ENCODE assay signal across 1 cellular context in genomic region chr19:56142087-56142787, GRCh38.
A peak's percentile ranks its signal among the peaks of the same experiment; 100 is the strongest.
TF ChIP-seq lines count a peak whose summit lies in the region.

No MANE protein-coding gene starts in this region.

TF ChIP-seq in HepG2, 621 proteins besides CTCF, POLR2A, EP300 and RAD21 (continues in another document):
- TF ChIP-seq PITX1 (CRISPR knock-in tag; IDR thresholded peaks at IDR 0.05) (peak; percentile 59; the same call in 1 of the 2 replicates), ZNF772 (CRISPR knock-in tag; IDR thresholded peaks at IDR 0.05) (peak; percentile 59; the same call in 1 of the 2 replicates), BRF2 (CRISPR knock-in tag; IDR thresholded peaks at IDR 0.05) (no peak), TCF7L2 (IDR thresholded peaks at IDR 0.05; ENCODE audit: low read depth, low read length) (no peak), DMAP1 (CRISPR knock-in tag; IDR thresholded peaks at IDR 0.05) (peak; percentile 70; the same call in 1 of the 2 replicates), ZNF891 (CRISPR knock-in tag; IDR thresholded peaks at IDR 0.05) (no peak), FOSL2 (CRISPR knock-in tag; IDR thresholded peaks at IDR 0.05) (peak; percentile 65; the same call in 1 of the 2 replicates), ZNF737 (CRISPR knock-in tag; IDR thresholded peaks at IDR 0.05; ENCODE audit: borderline replicate concordance) (no peak), NR3C1 (CRISPR knock-in tag; IDR thresholded peaks at IDR 0.05) (no peak), SAP130 (CRISPR knock-in tag; IDR thresholded peaks at IDR 0.05; ENCODE audit: low read depth) (peak; percentile 92), NRL (CRISPR knock-in tag; IDR thresholded peaks at IDR 0.05; ENCODE audit: borderline replicate concordance) (no peak), CAMTA2 (CRISPR knock-in tag; IDR thresholded peaks at IDR 0.05; ENCODE audit: borderline replicate concordance) (no peak), ZNF879 (CRISPR knock-in tag; IDR thresholded peaks at IDR 0.05) (no peak), ZNF263 (CRISPR knock-in tag; IDR thresholded peaks at IDR 0.05) (no peak), TAF1 (CRISPR knock-in tag; IDR thresholded peaks at IDR 0.05) (peak; percentile 54; the same call in 1 of the 2 replicates), GATA4 (IDR thresholded peaks at IDR 0.05; ENCODE audit: borderline replicate concordance, low read depth) (peak; percentile 58; the same call in 1 of the 2 replicates), ZNF773 (CRISPR knock-in tag; IDR thresholded peaks at IDR 0.05; ENCODE audit: borderline replicate concordance) (no peak), FOXM1 (CRISPR knock-in tag; IDR thresholded peaks at IDR 0.05) (no peak), ISL2 (CRISPR knock-in tag; IDR thresholded peaks at IDR 0.05) (peak; percentile 86), MLXIP (CRISPR knock-in tag; IDR thresholded peaks at IDR 0.05; ENCODE audit: borderline replicate concordance) (no peak), HCFC1 (IDR thresholded peaks at IDR 0.05; ENCODE audit: low read depth, low read length) (no peak; the same call in 1 of the 2 replicates), BRD4 (CRISPR knock-in tag; IDR thresholded peaks at IDR 0.05) (peak; percentile 8), ZNF33B (CRISPR knock-in tag; IDR thresholded peaks at IDR 0.05) (no peak), POGZ (CRISPR knock-in tag; IDR thresholded peaks at IDR 0.05) (no peak; the same call in 1 of the 2 replicates), CC2D1A (CRISPR knock-in tag; IDR thresholded peaks at IDR 0.05) (no peak), SYNCRIP (IDR thresholded peaks at IDR 0.05; ENCODE audit: insufficient read depth, low read depth, low read length) (no peak), LRRFIP1 (CRISPR knock-in tag; conservative IDR thresholded peaks at IDR 0.05) (no peak), YEATS4 (CRISPR knock-in tag; IDR thresholded peaks at IDR 0.05; ENCODE audit: borderline replicate concordance) (peak; percentile 84; the same call in 1 of the 2 replicates), ZNF670 (CRISPR knock-in tag; IDR thresholded peaks at IDR 0.05; ENCODE audit: borderline replicate concordance) (no peak), RXRB (CRISPR knock-in tag; IDR thresholded peaks at IDR 0.05; ENCODE audit: borderline replicate concordance) (peak; percentile 87), FOXA1 (IDR thresholded peaks at IDR 0.05) (no peak), FOXA1 (CRISPR knock-in tag; IDR thresholded peaks at IDR 0.05) (peak; percentile 91), ZNF615 (CRISPR knock-in tag; IDR thresholded peaks at IDR 0.05; ENCODE audit: borderline replicate concordance) (no peak), KLF16 (CRISPR knock-in tag; IDR thresholded peaks at IDR 0.05) (peak in 1 of 2 experiments; percentile 73; a peak in 1 of 4 replicates), ZNF225 (CRISPR knock-in tag; IDR thresholded peaks at IDR 0.05) (peak; percentile 45; the same call in 1 of the 2 replicates), HMG20A (CRISPR knock-in tag; IDR thresholded peaks at IDR 0.05; ENCODE audit: borderline replicate concordance) (peak; percentile 76; the same call in 1 of the 2 replicates), SMAD9 (CRISPR knock-in tag; IDR thresholded peaks at IDR 0.05) (no peak), HOXA3 (CRISPR knock-in tag; IDR thresholded peaks at IDR 0.05) (peak; percentile 71; the same call in 1 of the 2 replicates), ZNF792 (CRISPR knock-in tag; IDR thresholded peaks at IDR 0.05) (peak; percentile 51; the same call in 1 of the 2 replicates), TGIF2 (CRISPR knock-in tag; IDR thresholded peaks at IDR 0.05) (0 out of 2 replicates have a peak, but pooled peaks have one; percentile 17), GTF2F1 (IDR thresholded peaks at IDR 0.05; ENCODE audit: low read length) (no peak), NCOA2 (CRISPR knock-in tag; IDR thresholded peaks at IDR 0.05) (peak; percentile 94), AFF4 (CRISPR knock-in tag; IDR thresholded peaks at IDR 0.05) (0 out of 2 replicates have a peak, but pooled peaks have one; percentile 24), ZFP62 (CRISPR knock-in tag; IDR thresholded peaks at IDR 0.05) (no peak), ZNF550 (CRISPR knock-in tag; IDR thresholded peaks at IDR 0.05; ENCODE audit: borderline replicate concordance) (no peak), HNRNPLL (IDR thresholded peaks at IDR 0.05; ENCODE audit: low read depth, low read length, poor library complexity, severe bottlenecking) (no peak), ZNF205 (CRISPR knock-in tag; IDR thresholded peaks at IDR 0.05) (peak; percentile 72; the same call in 1 of the 2 replicates), CREBL2 (CRISPR knock-in tag; IDR thresholded peaks at IDR 0.05; ENCODE audit: borderline replicate concordance) (no peak), SMAD3 (CRISPR knock-in tag; IDR thresholded peaks at IDR 0.05) (no peak; the same call in 1 of the 2 replicates), ETV5 (CRISPR knock-in tag; IDR thresholded peaks at IDR 0.05; ENCODE audit: borderline replicate concordance) (peak; percentile 69; the same call in 1 of the 2 replicates), GPN1 (CRISPR knock-in tag; IDR thresholded peaks at IDR 0.05; ENCODE audit: borderline replicate concordance) (no peak), ZNF775 (CRISPR knock-in tag; IDR thresholded peaks at IDR 0.05; ENCODE audit: borderline replicate concordance) (no peak), ZBTB7A (CRISPR knock-in tag; IDR thresholded peaks at IDR 0.05) (no peak), RCOR2 (CRISPR knock-in tag; IDR thresholded peaks at IDR 0.05) (peak; percentile 77; the same call in 1 of the 2 replicates), ZNF12 (CRISPR knock-in tag; IDR thresholded peaks at IDR 0.05) (no peak)
- TF ChIP-seq, protein P1, sequence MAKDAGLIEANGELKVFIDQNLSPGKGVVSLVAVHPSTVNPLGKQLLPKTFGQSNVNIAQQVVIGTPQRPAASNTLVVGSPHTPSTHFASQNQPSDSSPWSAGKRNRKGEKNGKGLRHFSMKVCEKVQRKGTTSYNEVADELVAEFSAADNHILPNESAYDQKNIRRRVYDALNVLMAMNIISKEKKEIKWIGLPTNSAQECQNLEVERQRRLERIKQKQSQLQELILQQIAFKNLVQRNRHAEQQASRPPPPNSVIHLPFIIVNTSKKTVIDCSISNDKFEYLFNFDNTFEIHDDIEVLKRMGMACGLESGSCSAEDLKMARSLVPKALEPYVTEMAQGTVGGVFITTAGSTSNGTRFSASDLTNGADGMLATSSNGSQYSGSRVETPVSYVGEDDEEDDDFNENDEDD (CRISPR knock-in tag; IDR thresholded peaks at IDR 0.05; ENCODE audit: borderline replicate concordance) = no peak
- TF ChIP-seq, protein P2, sequence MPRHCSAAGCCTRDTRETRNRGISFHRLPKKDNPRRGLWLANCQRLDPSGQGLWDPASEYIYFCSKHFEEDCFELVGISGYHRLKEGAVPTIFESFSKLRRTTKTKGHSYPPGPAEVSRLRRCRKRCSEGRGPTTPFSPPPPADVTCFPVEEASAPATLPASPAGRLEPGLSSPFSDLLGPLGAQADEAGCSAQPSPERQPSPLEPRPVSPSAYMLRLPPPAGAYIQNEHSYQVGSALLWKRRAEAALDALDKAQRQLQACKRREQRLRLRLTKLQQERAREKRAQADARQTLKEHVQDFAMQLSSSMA (CRISPR knock-in tag; IDR thresholded peaks at IDR 0.05) = no peak
- TF ChIP-seq, protein P3, sequence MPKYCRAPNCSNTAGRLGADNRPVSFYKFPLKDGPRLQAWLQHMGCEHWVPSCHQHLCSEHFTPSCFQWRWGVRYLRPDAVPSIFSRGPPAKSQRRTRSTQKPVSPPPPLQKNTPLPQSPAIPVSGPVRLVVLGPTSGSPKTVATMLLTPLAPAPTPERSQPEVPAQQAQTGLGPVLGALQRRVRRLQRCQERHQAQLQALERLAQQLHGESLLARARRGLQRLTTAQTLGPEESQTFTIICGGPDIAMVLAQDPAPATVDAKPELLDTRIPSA (CRISPR knock-in tag; IDR thresholded peaks at IDR 0.05; ENCODE audit: borderline replicate concordance) = no peak
- TF ChIP-seq, protein P4, sequence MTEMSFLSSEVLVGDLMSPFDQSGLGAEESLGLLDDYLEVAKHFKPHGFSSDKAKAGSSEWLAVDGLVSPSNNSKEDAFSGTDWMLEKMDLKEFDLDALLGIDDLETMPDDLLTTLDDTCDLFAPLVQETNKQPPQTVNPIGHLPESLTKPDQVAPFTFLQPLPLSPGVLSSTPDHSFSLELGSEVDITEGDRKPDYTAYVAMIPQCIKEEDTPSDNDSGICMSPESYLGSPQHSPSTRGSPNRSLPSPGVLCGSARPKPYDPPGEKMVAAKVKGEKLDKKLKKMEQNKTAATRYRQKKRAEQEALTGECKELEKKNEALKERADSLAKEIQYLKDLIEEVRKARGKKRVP (CRISPR knock-in tag; IDR thresholded peaks at IDR 0.05) = peak in 1 of 2 experiments; percentile 78; a peak in 1 of 4 replicates
- TF ChIP-seq, protein P5, sequence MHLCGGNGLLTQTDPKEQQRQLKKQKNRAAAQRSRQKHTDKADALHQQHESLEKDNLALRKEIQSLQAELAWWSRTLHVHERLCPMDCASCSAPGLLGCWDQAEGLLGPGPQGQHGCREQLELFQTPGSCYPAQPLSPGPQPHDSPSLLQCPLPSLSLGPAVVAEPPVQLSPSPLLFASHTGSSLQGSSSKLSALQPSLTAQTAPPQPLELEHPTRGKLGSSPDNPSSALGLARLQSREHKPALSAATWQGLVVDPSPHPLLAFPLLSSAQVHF (CRISPR knock-in tag; IDR thresholded peaks at IDR 0.05) = 0 out of 2 replicates have a peak, but pooled peaks have one; percentile 31
